8 cellular contexts compared by ENCODE assay signal in genomic region chr22:23773247-23774113, GRCh38. TPM values are rescaled to one million over a fixed set of nuclear protein-coding genes. Genes with fewer than 3 reads are reported as not detected.
DNase-seq lines count a peak whose midpoint lies in the region; ATAC-seq and TF ChIP-seq lines count a peak whose summit lies in the region.

No MANE protein-coding gene starts in this region.

- DNase-seq in CD4-positive, CD25-positive, alpha-beta regulatory T cell = no peak
- DNase-seq in NCI-H345 (lab: John Stamatoyannopoulos, UW) (peak; percentile 66), endodermal cell (peak; percentile 69), nephron progenitor cell (no peak), HPDE6-E6E7 (ENCODE audit: extremely low spot score) (no peak)

- no peaks in the 10 kb centered on the region for H3K36me3 Mint-ChIP-seq in CD4-positive, CD25-positive, alpha-beta regulatory T cell
- H3K36me3 Mint-ChIP-seq in endodermal cell (ENCODE audit: low read depth) (no peaks in the 10 kb centered on the region), nephron progenitor cell (ENCODE audit: low read depth) (no peaks in the 10 kb centered on the region)

- no peak for ATAC-seq in CD4-positive, CD25-positive, alpha-beta regulatory T cell (ENCODE audit: low read depth in 2 of 2)
- ATAC-seq in GM21447 (IDR thresholded peaks at IDR 0.05; ENCODE audit: unreplicated experiment) (no peak), HG03571 (IDR thresholded peaks at IDR 0.05; ENCODE audit: unreplicated experiment) (no peak), GM18502 (IDR thresholded peaks at IDR 0.05; ENCODE audit: poor library complexity, unreplicated experiment) (no peak)

- H3K27me3 ChIP-seq in CD4-positive, CD25-positive, alpha-beta regulatory T cell (ENCODE audit: control insufficient read depth, insufficient read depth, low read length) = no peaks in the 10 kb centered on the region
- H3K27me3 ChIP-seq in endodermal cell (ENCODE audit: control insufficient read depth, insufficient read depth, low read length, poor library complexity, severe bottlenecking) = no peaks in the 10 kb centered on the region

- peaks cover 3 to 20% (median 11%) of the 10 kb centered on the region in 4 donors for H3K4me1 Mint-ChIP-seq in CD4-positive, CD25-positive, alpha-beta regulatory T cell
- H3K4me1 Mint-ChIP-seq in endodermal cell (peaks cover 23% of the 10 kb centered on the region), nephron progenitor cell (peaks cover 46% of the 10 kb centered on the region)

- H3K27ac ChIP-seq in CD4-positive, CD25-positive, alpha-beta regulatory T cell (ENCODE audit: insufficient read depth, low read length, poor library complexity, severe bottlenecking) = no peak overlapping the region
- H3K27ac ChIP-seq in endodermal cell (ENCODE audit: low read depth, low read length) = no peak overlapping the region

- peaks cover 17% of the 10 kb centered on the region for H3K4me1 ChIP-seq in CD4-positive, CD25-positive, alpha-beta regulatory T cell (ENCODE audit: control insufficient read depth, insufficient read depth, low read length, poor library complexity, severe bottlenecking)
- H3K4me1 ChIP-seq in endodermal cell (ENCODE audit: control insufficient read depth, insufficient read depth, low read length) = peaks cover 5% of the 10 kb centered on the region

- no peaks in the 10 kb centered on the region for H3K36me3 ChIP-seq in CD4-positive, CD25-positive, alpha-beta regulatory T cell (ENCODE audit: control insufficient read depth, insufficient read depth, low read length)
- H3K36me3 ChIP-seq in endodermal cell (ENCODE audit: control insufficient read depth, insufficient read depth, low read length) = no peaks in the 10 kb centered on the region

- no peaks in the 10 kb centered on the region for H3K9me3 ChIP-seq in CD4-positive, CD25-positive, alpha-beta regulatory T cell (ENCODE audit: control insufficient read depth in 2 of 2, low read length in 2 of 2)
- no peaks in the 10 kb centered on the region for H3K9me3 ChIP-seq in endodermal cell (ENCODE audit: control insufficient read depth, low read length)

- H3K4me3 ChIP-seq in CD4-positive, CD25-positive, alpha-beta regulatory T cell (ENCODE audit: low read depth, low read length) = no peak overlapping the region
- peak overlapping the region; percentile 78 for H3K4me3 ChIP-seq in endodermal cell (ENCODE audit: low read length)

- H3K27ac Mint-ChIP-seq in CD4-positive, CD25-positive, alpha-beta regulatory T cell = peak overlapping the region in 2 of 3 donors; percentile 0 to 90
- H3K27ac Mint-ChIP-seq in endodermal cell (no peak overlapping the region), nephron progenitor cell (no peak overlapping the region)

- 31 to 36% methylated on average over 13 to 18 of the region's 18 CpGs for WGBS in endodermal cell (ENCODE audit: insufficient coverage in 1 of 2, insufficient read length in 1 of 2), 2 experiments

- peak overlapping the region; percentile 51 for H3K9ac ChIP-seq in endodermal cell (ENCODE audit: extremely low read depth, low read length, poor library complexity, severe bottlenecking)

- TF ChIP-seq CTCF in endodermal cell (conservative IDR thresholded peaks at IDR 0.05) = no peak
- TF ChIP-seq CTCF in nephron progenitor cell (IDR thresholded peaks at IDR 0.05) = no peak

- peaks cover 16% of the 10 kb centered on the region for H3K27me3 Mint-ChIP-seq in CD4-positive, CD25-positive, alpha-beta regulatory T cell
- H3K27me3 Mint-ChIP-seq in endodermal cell (ENCODE audit: insufficient read depth) = peaks cover 39% of the 10 kb centered on the region
- H3K27me3 Mint-ChIP-seq in nephron progenitor cell (ENCODE audit: low read depth, poor library complexity) = peaks cover 13% of the 10 kb centered on the region

- H3K9me3 Mint-ChIP-seq in CD4-positive, CD25-positive, alpha-beta regulatory T cell = peaks cover 0 to 2% (median 0%) of the 10 kb centered on the region in 7 donors
- H3K9me3 Mint-ChIP-seq in endodermal cell = no peaks in the 10 kb centered on the region
- no peaks in the 10 kb centered on the region for H3K9me3 Mint-ChIP-seq in nephron progenitor cell

- peak overlapping the region; percentile 73 to 86 (median 80) for H3K4me3 Mint-ChIP-seq in CD4-positive, CD25-positive, alpha-beta regulatory T cell
- peak overlapping the region; percentile 65 for H3K4me3 Mint-ChIP-seq in endodermal cell
- H3K4me3 Mint-ChIP-seq in nephron progenitor cell = peak overlapping the region; percentile 73

RNA-seq across cellular contexts. Expression of gene MMP11, which starts 0.8 kb away (rescaled TPM):
- 0.52 TPM for total RNA-seq in CD4-positive, CD25-positive, alpha-beta regulatory T cell
- 1 to 10 TPM in 2 of 4 donors, under 1 TPM in 1, not detected in 1; 0.99 to 1.7 (median 1.0) TPM for polyA plus RNA-seq in CD4-positive, CD25-positive, alpha-beta regulatory T cell
- 10 to 100 TPM in 1 of 2 donors, 1 to 10 TPM in 1; 9.7 to 14.3 TPM for total RNA-seq in endodermal cell
- 14.7 TPM for polyA plus RNA-seq in endodermal cell (2013, experiment 1 of 2)
- 14.5 TPM for polyA plus RNA-seq in endodermal cell (2013, experiment 2 of 2)

RNA-seq across cellular contexts. Expression of gene CHCHD10, which starts 5.7 kb away (rescaled TPM):
- 30.6 TPM for total RNA-seq in CD4-positive, CD25-positive, alpha-beta regulatory T cell
- polyA plus RNA-seq in CD4-positive, CD25-positive, alpha-beta regulatory T cell = 10 to 100 TPM; 16.3 to 31.7 (median 19.8) TPM
- total RNA-seq in endodermal cell = 100 to 1,000 TPM in 1 of 2 donors, 10 to 100 TPM in 1; 76.1 to 103 TPM
- polyA plus RNA-seq in endodermal cell (2013, experiment 1 of 2) = 75.1 TPM
- 66.0 TPM for polyA plus RNA-seq in endodermal cell (2013, experiment 2 of 2)

RNA-seq across cellular contexts. Expression of gene C22orf15, which starts 10.7 kb away (rescaled TPM):
- 0.96 TPM for total RNA-seq in CD4-positive, CD25-positive, alpha-beta regulatory T cell
- polyA plus RNA-seq in CD4-positive, CD25-positive, alpha-beta regulatory T cell = 1 to 10 TPM in 1 of 4 donors, under 1 TPM in 3; 0.76 to 1.6 (median 0.85) TPM
- total RNA-seq in endodermal cell = 1 to 10 TPM; 1.5 to 2.2 TPM
- polyA plus RNA-seq in endodermal cell (2013, experiment 1 of 2) = 2.7 TPM
- polyA plus RNA-seq in endodermal cell (2013, experiment 2 of 2) = 3.0 TPM

RNA-seq across cellular contexts. Expression of gene SMARCB1, which starts 13.3 kb away (rescaled TPM):
- total RNA-seq in CD4-positive, CD25-positive, alpha-beta regulatory T cell = 58.4 TPM
- 10 to 100 TPM; 28.3 to 30.8 (median 29.7) TPM for polyA plus RNA-seq in CD4-positive, CD25-positive, alpha-beta regulatory T cell
- 100 to 1,000 TPM; 136 to 148 TPM for total RNA-seq in endodermal cell
- 201 TPM for polyA plus RNA-seq in endodermal cell (2013, experiment 1 of 2)
- 179 TPM for polyA plus RNA-seq in endodermal cell (2013, experiment 2 of 2)

RNA-seq across cellular contexts. Expression of gene VPREB3, which starts 19.3 kb away (rescaled TPM):
- total RNA-seq in CD4-positive, CD25-positive, alpha-beta regulatory T cell = 0.89 TPM
- polyA plus RNA-seq in CD4-positive, CD25-positive, alpha-beta regulatory T cell = 1 to 10 TPM in 2 of 4 donors, under 1 TPM in 1, not detected in 1; 0.74 to 4.5 (median 2.1) TPM
- total RNA-seq in endodermal cell = not detected
- polyA plus RNA-seq in endodermal cell (2013, experiment 1 of 2) = not detected
- polyA plus RNA-seq in endodermal cell (2013, experiment 2 of 2) = not detected

Comparison
In these comparisons a context has a peak if more than half of its experiments do, and no peak if none do; other contexts are left out.
1. DNase-seq: peak in NCI-H345 (single experiment) and endodermal cell (single experiment); none in CD4-positive, CD25-positive, alpha-beta regulatory T cell (0 of 3), nephron progenitor cell (single experiment) and HPDE6-E6E7 (single experiment).
2. H3K27ac Mint-ChIP-seq: peak in CD4-positive, CD25-positive, alpha-beta regulatory T cell (2 of 3); none in endodermal cell (single experiment) and nephron progenitor cell (single experiment).
3. Peak in every context shown above with its lines, with median percentiles within 50 percentile points of each other: H3K4me3 Mint-ChIP-seq.